ENCODE assay signal across 1 cellular context in the genomic region with DNA sequence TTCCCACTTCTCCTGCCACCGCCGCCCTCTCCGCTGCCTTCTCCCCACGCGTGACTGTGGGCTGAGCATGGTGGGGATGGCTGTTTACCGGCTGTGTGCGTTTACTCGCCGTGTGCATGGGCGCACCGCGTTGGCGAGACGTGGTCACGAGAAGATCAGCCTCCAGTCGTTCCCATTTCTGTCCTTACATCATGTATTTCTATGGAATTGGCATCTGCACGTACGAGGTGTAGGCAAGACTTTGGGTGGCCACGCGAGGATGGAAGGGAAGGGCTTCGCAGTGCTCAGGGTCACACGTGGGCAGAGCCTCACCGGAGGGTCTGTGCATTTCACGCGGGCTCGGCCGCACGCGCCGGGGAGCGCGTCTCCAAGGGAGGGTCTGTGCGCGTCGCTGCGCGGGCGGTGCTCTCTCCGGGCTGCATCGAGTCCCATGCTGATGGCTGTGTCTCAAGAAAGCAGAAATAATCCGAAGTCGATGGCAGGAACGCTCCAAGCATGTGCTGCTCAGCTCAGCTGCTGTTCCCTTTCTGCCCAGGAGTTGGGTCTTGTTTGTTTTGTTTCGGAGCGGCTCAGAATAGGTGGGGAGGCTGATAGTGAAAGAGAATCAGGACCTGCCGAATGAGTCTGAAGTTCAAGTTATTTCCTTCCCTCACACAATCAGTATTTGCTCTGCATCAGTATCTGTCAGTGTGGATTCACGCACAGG.
TF ChIP-seq lines count a peak whose summit lies in the region.

No MANE protein-coding gene starts in this region.

TF ChIP-seq in neural cell, 6 proteins besides CTCF, POLR2A, EP300 and RAD21 (continued from another document):
- TF ChIP-seq REST (IDR thresholded peaks at IDR 0.05; ENCODE audit: borderline replicate concordance) (no peak), MXI1 (conservative IDR thresholded peaks at IDR 0.05; ENCODE audit: poor library complexity, severe bottlenecking) (peak; percentile 96), EZH2 (IDR thresholded peaks at IDR 0.05; ENCODE audit: borderline replicate concordance, insufficient read depth, low read length, poor library complexity, severe bottlenecking) (no peak), POLR2AphosphoS5 (IDR thresholded peaks at IDR 0.05) (peak; percentile 60), SMC3 (conservative IDR thresholded peaks at IDR 0.05; ENCODE audit: poor library complexity) (peak; percentile 59)
